Comparison of ENCODE assay signal across 1 cellular context in the genomic region with DNA sequence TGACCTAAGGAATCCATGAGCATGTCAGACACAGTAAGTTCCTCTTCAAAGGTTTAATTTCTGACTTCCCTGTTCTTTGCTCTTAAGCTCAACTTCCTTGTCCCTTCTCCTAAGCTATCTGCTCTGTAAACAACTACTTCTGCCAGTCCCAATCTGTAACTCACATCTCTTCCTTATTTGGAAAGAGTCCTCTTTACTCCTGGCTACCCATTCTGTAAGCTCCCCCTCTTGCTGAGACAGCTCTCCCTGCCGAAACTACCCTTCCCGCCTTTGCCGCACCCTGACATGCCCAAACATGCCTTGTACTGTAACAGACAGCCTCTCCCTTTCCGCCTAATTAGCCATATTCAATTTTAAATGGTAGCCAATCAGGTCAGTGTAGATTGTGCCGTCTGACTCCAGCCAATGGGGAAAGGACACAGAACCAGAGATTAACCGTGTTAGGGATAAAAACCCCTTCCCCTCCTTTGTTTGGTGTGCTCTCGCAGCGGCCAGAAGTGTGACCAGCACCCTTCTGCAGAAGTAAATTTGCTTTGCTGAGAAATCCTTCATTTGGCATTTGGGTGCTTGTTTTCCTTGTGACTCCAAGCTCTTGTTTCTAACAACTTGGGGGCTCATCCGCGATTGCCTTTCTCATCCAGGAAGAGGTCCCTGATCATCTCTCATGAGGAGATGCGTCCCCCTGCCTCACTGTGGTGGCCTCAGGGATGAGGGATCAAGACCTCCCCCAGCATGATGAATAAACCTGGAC.
TF ChIP-seq lines count a peak whose summit lies in the region.

No MANE protein-coding gene starts in this region.

TF ChIP-seq in GM23338, 12 proteins besides CTCF, POLR2A, EP300 and RAD21 (continued from another document):
- TF ChIP-seq REST (IDR thresholded peaks at IDR 0.05; ENCODE audit: unreplicated experiment) (no peak), ZNF331 (CRISPR knock-in tag; IDR thresholded peaks at IDR 0.05; ENCODE audit: low read depth) (no peak), POLR2AphosphoS5 (IDR thresholded peaks at IDR 0.05; ENCODE audit: low read depth) (no peak)
